Comparison of ENCODE assay signal across 12 cellular contexts in genomic region chr12:48677782-48678181, GRCh38. TPM values are rescaled to one million over a fixed set of nuclear protein-coding genes. Genes with fewer than 3 reads are reported as not detected.
DNase-seq lines count a peak whose midpoint lies in the region; ATAC-seq and TF ChIP-seq lines count a peak whose summit lies in the region.
"Had no signal": no experiment of that assay in that cellular context is flagged by ENCODE, and none has a peak within 500 bp of the region (broad histone marks: within the 10 kb centered on the region; RNA-seq: fewer than 3 reads in every experiment).

No MANE protein-coding gene starts in this region.

- H3K4me1 Mint-ChIP-seq in central memory CD8-positive, alpha-beta T cell = peaks cover 36% of the 10 kb centered on the region
- peaks cover 36% of the 10 kb centered on the region for H3K4me1 Mint-ChIP-seq in osteocyte (ENCODE audit: unreplicated experiment)

- no peak for ATAC-seq in central memory CD8-positive, alpha-beta T cell (replicated peaks; ENCODE audit: extremely low read depth, poor library complexity, severe bottlenecking)
- ATAC-seq in HG02981 (IDR thresholded peaks at IDR 0.05; ENCODE audit: unreplicated experiment) = no peak
- ATAC-seq: gastroesophageal sphincter, left lung had no signal

- TF ChIP-seq CTCF in osteocyte (IDR thresholded peaks at IDR 0.05) = no peak

- no peaks in the 10 kb centered on the region for H3K9me3 Mint-ChIP-seq in central memory CD8-positive, alpha-beta T cell
- H3K9me3 Mint-ChIP-seq in osteocyte (ENCODE audit: unreplicated experiment) = no peaks in the 10 kb centered on the region

- no peak overlapping the region for H3K27ac ChIP-seq in caudate nucleus (ENCODE audit: low read depth, low read length)

- H3K27me3 Mint-ChIP-seq in central memory CD8-positive, alpha-beta T cell = no peaks in the 10 kb centered on the region
- H3K27me3 Mint-ChIP-seq in osteocyte (ENCODE audit: unreplicated experiment) = no peaks in the 10 kb centered on the region

- H3K27ac Mint-ChIP-seq in central memory CD8-positive, alpha-beta T cell (ENCODE audit: low read depth) = no peak overlapping the region
- H3K27ac Mint-ChIP-seq in osteocyte (ENCODE audit: unreplicated experiment) = peak overlapping the region; percentile 25

- peak overlapping the region; percentile 89 for H3K4me3 Mint-ChIP-seq in central memory CD8-positive, alpha-beta T cell
- peak overlapping the region; percentile 23 for H3K4me3 Mint-ChIP-seq in osteocyte (ENCODE audit: unreplicated experiment)

- H3K36me3 Mint-ChIP-seq in central memory CD8-positive, alpha-beta T cell (ENCODE audit: insufficient read depth) = peaks cover 70% of the 10 kb centered on the region
- H3K36me3 Mint-ChIP-seq in osteocyte (ENCODE audit: unreplicated experiment) = peaks cover 29% of the 10 kb centered on the region

- DNase-seq in SKM-1 treated with dmso at 0.1 percent for 144 hours (lab: John Stamatoyannopoulos, UW; ENCODE audit: unreplicated experiment) (peak; percentile 18), SKM-1 (lab: John Stamatoyannopoulos, UW; ENCODE audit: unreplicated experiment) (no peak), MV-4-11 (lab: John Stamatoyannopoulos, UW) (peak; percentile 64), osteocyte (ENCODE audit: extremely low spot score, unreplicated experiment) (no peak), caudate nucleus (lab: John Stamatoyannopoulos, UW) (no peak), NCI-H748 treated with DMSO at 0.1 percent for 48 hours (lab: John Stamatoyannopoulos, UW) (no peak)
- DNase-seq in central memory CD8-positive, alpha-beta T cell (ENCODE audit: low spot score in 2 of 2) = no peak
- DNase-seq: left lung, NCI-H345, tibial artery had no signal

RNA-seq across cellular contexts. Expression of gene KANSL2, which starts 4.3 kb away (rescaled TPM):
- 26.3 and 31.0 TPM in 2 replicates for total RNA-seq in osteocyte

RNA-seq across cellular contexts. Expression of gene CCNT1, which starts 38.7 kb away (rescaled TPM):
- 32.9 and 33.8 TPM in 2 replicates for total RNA-seq in osteocyte

Comparison
In these comparisons a context has a peak if more than half of its experiments do, and no peak if none do; other contexts are left out.
1. DNase-seq: peak in SKM-1 treated with dmso at 0.1 percent for 144 hours (single experiment) and MV-4-11 (single experiment); none in SKM-1 (single experiment), central memory CD8-positive, alpha-beta T cell (0 of 2), osteocyte (single experiment), caudate nucleus (0 of 61) and NCI-H748 treated with DMSO at 0.1 percent for 48 hours (single experiment).